Comparison of ENCODE assay signal across 21 cellular contexts in genomic region chr4:134018845-134019244, GRCh38.
DNase-seq lines count a peak whose midpoint lies in the region; ATAC-seq and TF ChIP-seq lines count a peak whose summit lies in the region.
"Had no signal": no experiment of that assay in that cellular context is flagged by ENCODE, and none has a peak within 500 bp of the region (broad histone marks: within the 10 kb centered on the region; RNA-seq: fewer than 3 reads in every experiment).

No MANE protein-coding gene starts in this region.

- H3K79me1 ChIP-seq in mesendoderm (ENCODE audit: low read length), result no peaks in the 10 kb centered on the region

- no peak overlapping the region for H3K23ac ChIP-seq in mesendoderm (ENCODE audit: low read length)

- no peak for ATAC-seq in GM23338
- ATAC-seq in WTC11, result no peak
- ATAC-seq: Panc1 had no signal

- no peak overlapping the region for H4K8ac ChIP-seq in mesendoderm (ENCODE audit: low read depth, low read length)

- H4K5ac ChIP-seq in mesendoderm (ENCODE audit: low read length), result no peak overlapping the region

- H3K4me3 ChIP-seq in GM23338 (no peak overlapping the region), endodermal cell (ENCODE audit: low read length) (peak overlapping the region; percentile 51), mesendoderm (ENCODE audit: low read length) (no peak overlapping the region)
- H3K4me3 ChIP-seq: MG63 had no signal

- CTCF ChIA-PET in WTC11 (lab: Charles Lee), result no interaction called here

- H3K4me3 Mint-ChIP-seq in GM23338 (no peak overlapping the region), WTC11 (no peak overlapping the region), endodermal cell (no peak overlapping the region)
- H3K4me3 Mint-ChIP-seq: CD4-positive, alpha-beta memory T cell had no signal

- H4K20me1 ChIP-seq in GM23338 (replicated peaks; ENCODE audit: insufficient read depth), result no peaks in the 10 kb centered on the region

- H3F3A ChIP-seq in GM23338 (replicated peaks; ENCODE audit: low read depth), result no peaks in the 10 kb centered on the region

- H3K4me1 Mint-ChIP-seq in GM23338 (peaks cover 15% of the 10 kb centered on the region), WTC11 (peaks cover 18% of the 10 kb centered on the region), endodermal cell (peaks cover 6% of the 10 kb centered on the region)
- H3K4me1 Mint-ChIP-seq: CD4-positive, alpha-beta memory T cell had no signal

- no peak for TF ChIP-seq CTCF in GM23338 (conservative IDR thresholded peaks at IDR 0.05; ENCODE audit: low read depth in 2 of 2)
- TF ChIP-seq CTCF in WTC11 (IDR thresholded peaks at IDR 0.05), result no peak
- TF ChIP-seq CTCF in endodermal cell (conservative IDR thresholded peaks at IDR 0.05), result no peak

- H3K27ac Mint-ChIP-seq in GM23338 (no peak overlapping the region), WTC11 (peak overlapping the region; percentile 67), endodermal cell (no peak overlapping the region)
- H3K27ac Mint-ChIP-seq: CD4-positive, alpha-beta memory T cell had no signal

- peaks cover 3% of the 10 kb centered on the region for H3K27me3 Mint-ChIP-seq in GM23338 (ENCODE audit: insufficient read depth, low read depth, poor library complexity)
- peaks cover under 1% of the 10 kb centered on the region; the same call in 1 of the 2 replicates for H3K27me3 Mint-ChIP-seq in WTC11 (ENCODE audit: low read depth)
- H3K27me3 Mint-ChIP-seq in endodermal cell (ENCODE audit: insufficient read depth), result no peaks in the 10 kb centered on the region
- H3K27me3 Mint-ChIP-seq: CD4-positive, alpha-beta memory T cell had no signal

- H3K9ac ChIP-seq in endodermal cell (ENCODE audit: extremely low read depth, low read length, poor library complexity, severe bottlenecking) (no peak overlapping the region), mesendoderm (ENCODE audit: low read length) (no peak overlapping the region)

- no peak overlapping the region for H2AFZ ChIP-seq in GM23338

- H3K9me2 ChIP-seq in GM23338 (ENCODE audit: insufficient read depth), result peaks cover 21% of the 10 kb centered on the region; the same call in 1 of the 2 replicates

- no peaks in the 10 kb centered on the region for H3K27me3 ChIP-seq in GM23338 (ENCODE audit: insufficient read depth)
- H3K27me3 ChIP-seq in endodermal cell (ENCODE audit: control insufficient read depth, insufficient read depth, low read length, poor library complexity, severe bottlenecking), result no peaks in the 10 kb centered on the region
- no peaks in the 10 kb centered on the region for H3K27me3 ChIP-seq in mesendoderm (ENCODE audit: insufficient read depth, low read length, poor library complexity)
- H3K27me3 ChIP-seq: MG63 had no signal

- H3K18ac ChIP-seq in mesendoderm (ENCODE audit: low read length), result no peak overlapping the region

- H2BK120ac ChIP-seq in mesendoderm (ENCODE audit: low read depth, low read length), result no peak overlapping the region

- H2BK15ac ChIP-seq in mesendoderm (replicated peaks; ENCODE audit: low read depth), result no peak overlapping the region

- no peak for DNase-seq in GM23338 (ENCODE audit: low spot score)
- DNase-seq in WTC11 (ENCODE audit: low spot score), result no peak
- DNase-seq in endodermal cell, result no peak
- peak; percentile 8 for DNase-seq in mesendoderm
- DNase-seq in SKM-1 (lab: John Stamatoyannopoulos, UW; ENCODE audit: unreplicated experiment), result no peak
- DNase-seq in cerebellar cortex (ENCODE audit: low spot score), result no peak
- DNase-seq in NCI-H748 (lab: John Stamatoyannopoulos, UW; ENCODE audit: unreplicated experiment), result no peak
- no peak for DNase-seq in activated CD4-positive, alpha-beta T cell treated with anti-CD3 and anti-CD28 coated beads, Interleukin-2, amount 50 U/mL, for 48 hours
- DNase-seq: C1 segment of cervical spinal cord; CD4-positive, alpha-beta memory T cell; COR-L47; DMS79; KG1; MG63; NCI-H1105 treated with DMSO at 0.1 percent for 48 hours; NCI-H2029; NCI-H2227 treated with DMSO at 0.1 percent for 48 hours; NCI-H526 treated with DMSO at 0.1 percent for 48 hours; SHP77 had no signal

- no peak overlapping the region for H3K4ac ChIP-seq in mesendoderm (ENCODE audit: low read depth, low read length)

- H3K4me1 ChIP-seq in GM23338 (ENCODE audit: insufficient read depth) (peaks cover 19% of the 10 kb centered on the region), endodermal cell (ENCODE audit: control insufficient read depth, insufficient read depth, low read length) (no peaks in the 10 kb centered on the region), mesendoderm (ENCODE audit: control insufficient read depth, low read depth, low read length) (no peaks in the 10 kb centered on the region)

- no peaks in the 10 kb centered on the region for H3K9me3 Mint-ChIP-seq in GM23338
- H3K9me3 Mint-ChIP-seq in WTC11, result peaks cover 5% of the 10 kb centered on the region; the same call in 1 of the 2 replicates
- peaks cover 3% of the 10 kb centered on the region for H3K9me3 Mint-ChIP-seq in endodermal cell

- POLR2A ChIA-PET in WTC11 (lab: Charles Lee), result no interaction called here

- H3K79me2 ChIP-seq in GM23338 (replicated peaks; ENCODE audit: insufficient read depth) (no peaks in the 10 kb centered on the region), mesendoderm (ENCODE audit: control insufficient read depth, insufficient read depth, low read length) (no peaks in the 10 kb centered on the region)

- H3K36me3 ChIP-seq in GM23338 (ENCODE audit: insufficient read depth), result no peaks in the 10 kb centered on the region
- no peaks in the 10 kb centered on the region for H3K36me3 ChIP-seq in endodermal cell (ENCODE audit: control insufficient read depth, insufficient read depth, low read length)
- H3K36me3 ChIP-seq in mesendoderm (ENCODE audit: control insufficient read depth, insufficient read depth, low read length), result no peaks in the 10 kb centered on the region
- H3K36me3 ChIP-seq: MG63 had no signal

- H2AK5ac ChIP-seq in mesendoderm (ENCODE audit: low read length), result no peak overlapping the region

- peaks cover 6% of the 10 kb centered on the region for H3K9me3 ChIP-seq in endodermal cell (ENCODE audit: control insufficient read depth, low read length)
- H3K9me3 ChIP-seq: MG63 had no signal

- 0 out of 2 replicates have a peak overlapping the region, but pooled peaks have one; percentile 56 for H3K27ac ChIP-seq in GM23338 (ENCODE audit: low read depth)
- H3K27ac ChIP-seq in endodermal cell (ENCODE audit: low read depth, low read length), result no peak overlapping the region
- H3K27ac ChIP-seq in mesendoderm (ENCODE audit: low read depth, low read length), result no peak overlapping the region
- H3K27ac ChIP-seq: RWPE1 had no signal

- no peak overlapping the region for H2BK5ac ChIP-seq in mesendoderm (ENCODE audit: low read length)

- peaks cover 10% of the 10 kb centered on the region; the same call in 2 of the 3 replicates for H3K36me3 Mint-ChIP-seq in GM23338 (ENCODE audit: low read depth)
- H3K36me3 Mint-ChIP-seq in WTC11, result no peaks in the 10 kb centered on the region
- H3K36me3 Mint-ChIP-seq in endodermal cell (ENCODE audit: low read depth), result no peaks in the 10 kb centered on the region
- H3K36me3 Mint-ChIP-seq: CD4-positive, alpha-beta memory T cell had no signal

- H3K56ac ChIP-seq in mesendoderm (ENCODE audit: low read length), result no peak overlapping the region

- H3K4me2 ChIP-seq in GM23338 (peak overlapping the region; percentile 33; the same call in 1 of the 2 replicates), mesendoderm (ENCODE audit: low read length) (no peak overlapping the region)

TF ChIP-seq in GM23338, 12 proteins besides CTCF, POLR2A, EP300 and RAD21 (continues in another document):
- TF ChIP-seq POLR2AphosphoS5 (IDR thresholded peaks at IDR 0.05; ENCODE audit: low read depth) (no peak), ZNF114 (CRISPR knock-in tag; IDR thresholded peaks at IDR 0.05) (no peak)

TF ChIP-seq in WTC11, 78 proteins besides CTCF, POLR2A, EP300 and RAD21 (continues in another document):
- TF ChIP-seq GTF2I (CRISPR knock-in tag; conservative IDR thresholded peaks at IDR 0.05) (no peak), ZNF396 (CRISPR knock-in tag; IDR thresholded peaks at IDR 0.05; ENCODE audit: borderline replicate concordance) (no peak), E2F4 (CRISPR knock-in tag; IDR thresholded peaks at IDR 0.05; ENCODE audit: borderline replicate concordance, low read depth) (no peak), MXD4 (CRISPR knock-in tag; IDR thresholded peaks at IDR 0.05; ENCODE audit: borderline replicate concordance) (no peak), KAT7 (CRISPR knock-in tag; IDR thresholded peaks at IDR 0.05; ENCODE audit: borderline replicate concordance) (no peak), USF1 (CRISPR knock-in tag; IDR thresholded peaks at IDR 0.05) (no peak)
